Comparison of ENCODE assay signal across 11 cellular contexts in genomic region chr9:137705906-137706305, GRCh38.
A peak's percentile ranks its signal among the peaks of the same experiment; 100 is the strongest.
DNase-seq lines count a peak whose midpoint lies in the region; ATAC-seq and TF ChIP-seq lines count a peak whose summit lies in the region.
"Had no signal": no experiment of that assay in that cellular context is flagged by ENCODE, and none has a peak within 500 bp of the region (broad histone marks: within the 10 kb centered on the region; RNA-seq: fewer than 3 reads in every experiment).

No MANE protein-coding gene starts in this region.

- in situ Hi-C loops in KBM-7 (cut with MboI; ENCODE audit: low pct_unique_long_range_greater_than_20kb, low sequenced_read_pairs), result no loop called here

- no peak for TF ChIP-seq CTCF in GM12875 (IDR thresholded peaks at IDR 0.05; ENCODE audit: borderline replicate concordance, insufficient read depth, low read depth, low read length)

- DNase-seq in memory B cell (ENCODE audit: low spot score in 2 of 2) (no peak), KBM-7 (no peak)
- no peak for DNase-seq in activated effector memory CD4-positive, alpha-beta T cell treated with anti-CD3 and anti-CD28 coated beads, Interleukin-2, amount 50 U/mL, for 16 hours
- DNase-seq in activated CD4-positive, alpha-beta T cell treated with anti-CD3 and anti-CD28 coated beads for 48 hours, result no peak
- DNase-seq: DMS 273 treated with DMSO at 0.1 percent for 48 hours, esophagus squamous epithelium had no signal

- H3K4me3 Mint-ChIP-seq in memory B cell, result peak overlapping the region; percentile 55
- H3K4me3 Mint-ChIP-seq: nephron had no signal

- peak overlapping the region; percentile 86 for H3K27ac Mint-ChIP-seq in memory B cell

- no peaks in the 10 kb centered on the region for H3K27me3 Mint-ChIP-seq in memory B cell

- H3K9me3 Mint-ChIP-seq in memory B cell, result peaks cover 8% of the 10 kb centered on the region

- ATAC-seq in GM19372 (IDR thresholded peaks at IDR 0.05; ENCODE audit: low read depth, unreplicated experiment), result peak; percentile 34
- ATAC-seq in HG03432 (IDR thresholded peaks at IDR 0.05; ENCODE audit: unreplicated experiment), result peak; percentile 29
- peak; percentile 48 for ATAC-seq in memory B cell (ENCODE audit: low read depth)

- H3K4me3 ChIP-seq in GM12875 (ENCODE audit: low read depth, low read length), result peak overlapping the region; percentile 27
- H3K4me3 ChIP-seq: esophagus squamous epithelium, smooth muscle cell had no signal

- peaks cover 37% of the 10 kb centered on the region for H3K4me1 Mint-ChIP-seq in memory B cell

- H3K36me3 Mint-ChIP-seq in memory B cell, result peaks cover 17% of the 10 kb centered on the region
